Comparison of ENCODE assay signal across 9 cellular contexts in the genomic region with DNA sequence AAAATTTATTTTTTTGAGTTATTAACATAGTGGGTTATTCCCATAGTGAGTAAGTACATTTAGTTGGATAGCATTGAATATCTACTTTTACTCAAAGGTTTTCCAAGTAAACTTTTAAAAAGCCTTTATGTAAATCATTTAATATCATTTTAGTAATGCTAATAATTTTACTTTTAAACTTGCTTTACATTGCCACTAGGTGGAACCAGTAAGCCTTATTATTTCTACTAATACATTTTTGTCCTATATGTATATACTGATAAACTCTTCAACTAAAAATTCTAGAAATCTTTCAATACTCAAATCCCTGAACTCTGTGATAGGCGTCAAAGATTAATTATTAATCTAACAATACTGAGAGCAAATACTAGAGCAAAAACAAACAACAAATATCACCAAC.
DNase-seq lines count a peak whose midpoint lies in the region; ATAC-seq, FAIRE-seq and TF ChIP-seq lines count a peak whose summit lies in the region.
"Had no signal": no experiment of that assay in that cellular context is flagged by ENCODE, and none has a peak within 500 bp of the region (broad histone marks: within the 10 kb centered on the region; RNA-seq: fewer than 3 reads in every experiment).

No MANE protein-coding gene starts in this region.

- H3K4me3 ChIP-seq in BE2C (ENCODE audit: low read depth, low read length) (no peak overlapping the region), IMR-90 (ENCODE audit: insufficient read depth, low read depth, low read length) (no peak overlapping the region), keratinocyte (ENCODE audit: control insufficient read depth in 2 of 3, extremely low read depth in 1 of 3, insufficient read depth in 2 of 3, low read depth in 1 of 3, low read length in 3 of 3) (no peak overlapping the region)
- H3K4me3 ChIP-seq: SJSA1 had no signal

- no peak overlapping the region for H3K56ac ChIP-seq in IMR-90 (ENCODE audit: extremely low read depth, insufficient read depth, low read length)

- H4K5ac ChIP-seq in IMR-90 (ENCODE audit: low read depth, low read length), result no peak overlapping the region

- TF ChIP-seq POLR2A in IMR-90 (IDR thresholded peaks at IDR 0.05; ENCODE audit: low read depth, low read length), result no peak

- DNase-seq in BE2C, result no peak
- peak; percentile 60 for DNase-seq in IMR-90
- peak; percentile 2 to 42 for DNase-seq in SW 1271 (lab: John Stamatoyannopoulos, UW)
- no peak for DNase-seq in keratinocyte (ENCODE audit: low read depth, low spot score)
- no peak for DNase-seq in stimulated activated CD4-positive, alpha-beta T cell treated with anti-CD3 and anti-CD28 coated beads, Interleukin-12 subunit alpha, Interleukin-12 subunit beta, amount 100 ng/mL, for 4 hours
- no peak for DNase-seq in germinal center (ENCODE audit: low spot score)
- DNase-seq in kidney glomerular epithelial cell (lab: John Stamatoyannopoulos, UW), result no peak

- no peaks in the 10 kb centered on the region for H3K79me1 ChIP-seq in IMR-90 (ENCODE audit: low read depth in 1 of 2, low read length in 2 of 2)

- WGBS in IMR-90 (ENCODE audit: extremely low coverage in 2 of 2, insufficient read length in 1 of 2), 2 experiments, result no CpG with 5 or more reads among the region's 1 CpG

- in situ Hi-C loops in IMR-90 (cut with MboI; ENCODE audit: low sequenced_read_pairs), result no loop called here

- POLR2A ChIA-PET in IMR-90 (lab: Charles Lee; ENCODE audit: unreplicated experiment), result no interaction called here

- no peaks in the 10 kb centered on the region for H3K9me1 ChIP-seq in IMR-90 (ENCODE audit: insufficient read depth, low read length)
- no peaks in the 10 kb centered on the region for H3K9me1 ChIP-seq in keratinocyte (ENCODE audit: control insufficient read depth, extremely low read depth, insufficient read depth, low read length)

- no peak overlapping the region for H2BK20ac ChIP-seq in IMR-90 (ENCODE audit: low read depth, low read length)

- no peak overlapping the region for H3K18ac ChIP-seq in IMR-90 (ENCODE audit: low read depth, low read length)

- no peak overlapping the region; a peak in 1 of 4 replicates for H4K8ac ChIP-seq in IMR-90 (ENCODE audit: low read depth in 2 of 2, low read length in 2 of 2)

- intact Hi-C loops in IMR-90 (cut with micrococcal nuclease), result loop anchor here (10.0 kb wide), 4 partner anchors 310 to 1340 kb away; no protein-coding TSS in a partner anchor

- H3K4ac ChIP-seq in IMR-90 (ENCODE audit: low read depth, low read length), result no peak overlapping the region

- no TSS peak for BruUV-seq in IMR-90 (replicated peaks; lab: Mats Ljungman, UMichigan)

- no peak overlapping the region for H3K23ac ChIP-seq in IMR-90 (ENCODE audit: low read depth, low read length)

- no peak overlapping the region for H3K4me2 ChIP-seq in IMR-90 (ENCODE audit: low read depth, low read length)
- no peak overlapping the region for H3K4me2 ChIP-seq in keratinocyte (ENCODE audit: control insufficient read depth, extremely low read depth, insufficient read depth, low read depth, low read length)

- H4K20me1 ChIP-seq in IMR-90 (ENCODE audit: insufficient read depth, low read length) (no peaks in the 10 kb centered on the region), keratinocyte (ENCODE audit: control insufficient read depth, extremely low read depth, insufficient read depth, low read length) (no peaks in the 10 kb centered on the region)

- H3K14ac ChIP-seq in IMR-90 (replicated peaks; ENCODE audit: low read depth, low read length), result no peak overlapping the region

- no peak overlapping the region for H4K91ac ChIP-seq in IMR-90 (ENCODE audit: insufficient read depth, low read depth, low read length)

- H3K27ac ChIP-seq in IMR-90 (ENCODE audit: insufficient read depth, low read length) (no peak overlapping the region), keratinocyte (ENCODE audit: control insufficient read depth, insufficient read depth, low read length) (no peak overlapping the region)
- H3K27ac ChIP-seq: SJSA1 had no signal

- H3K9me3 ChIP-seq in BE2C (no peaks in the 10 kb centered on the region), IMR-90 (ENCODE audit: control insufficient read depth, insufficient read depth, low read length) (no peaks in the 10 kb centered on the region), keratinocyte (ENCODE audit: control insufficient read depth, low read depth, low read length) (no peaks in the 10 kb centered on the region)
- H3K9me3 ChIP-seq: SJSA1 had no signal

- CTCF ChIA-PET in IMR-90 (lab: Yijun Ruan, JAX), result no interaction called here

- peak; percentile 60 for TF ChIP-seq RAD21 in IMR-90 (IDR thresholded peaks at IDR 0.05; ENCODE audit: low read length)

- dilution Hi-C loops in IMR-90 (cut with HindIII; ENCODE audit: low sequenced_read_pairs, unreplicated experiment) (no loop called here), keratinocyte (cut with MboI; ENCODE audit: extremely low pct_ligation_motif_present, low sequenced_read_pairs) (no loop called here)

- no peak overlapping the region for H2BK5ac ChIP-seq in IMR-90 (ENCODE audit: low read depth, low read length, poor library complexity, severe bottlenecking)

- H3K27me3 ChIP-seq in BE2C (no peaks in the 10 kb centered on the region), IMR-90 (ENCODE audit: control insufficient read depth, insufficient read depth, low read length) (no peaks in the 10 kb centered on the region), keratinocyte (ENCODE audit: control insufficient read depth, extremely low read depth, insufficient read depth, low read length) (no peaks in the 10 kb centered on the region)
- H3K27me3 ChIP-seq: SJSA1 had no signal

- H2AK9ac ChIP-seq in IMR-90 (replicated peaks; ENCODE audit: low read depth, low read length, poor library complexity), result no peak overlapping the region

- H3K79me2 ChIP-seq in keratinocyte (ENCODE audit: control insufficient read depth, insufficient read depth, low read length), result no peaks in the 10 kb centered on the region

- TF ChIP-seq CTCF in BE2C (IDR thresholded peaks at IDR 0.05; ENCODE audit: low read depth, low read length), result peak; percentile 25; the same call in 1 of the 2 replicates
- peak; percentile 54 for TF ChIP-seq CTCF in IMR-90 (conservative IDR thresholded peaks at IDR 0.05; ENCODE audit: low read depth, low read length)
- peak in 2 of 3 experiments; percentile 5 to 13 for TF ChIP-seq CTCF in keratinocyte (optimal IDR thresholded peaks at IDR 0.05 in 1 of 3, IDR thresholded peaks at IDR 0.05 in 1 of 3, conservative IDR thresholded peaks at IDR 0.05 in 1 of 3; ENCODE audit: extremely low read depth in 1 of 3, insufficient read depth in 2 of 3, low read length in 3 of 3)

- no peak overlapping the region for H2AK5ac ChIP-seq in IMR-90 (ENCODE audit: low read depth, low read length)

- ATAC-seq in IMR-90 (ENCODE audit: low read depth) (peak; percentile 59; the same call in 1 of the 2 replicates), HG03097 (IDR thresholded peaks at IDR 0.05; ENCODE audit: low FRiP score, unreplicated experiment) (no peak)

- H2BK120ac ChIP-seq in IMR-90 (ENCODE audit: low read depth, low read length), result no peak overlapping the region

- H2AFZ ChIP-seq in IMR-90 (replicated peaks; ENCODE audit: low read length, poor library complexity) (no peak overlapping the region), keratinocyte (ENCODE audit: control insufficient read depth, low read length) (no peak overlapping the region)

- no peaks in the 10 kb centered on the region for H3K36me3 ChIP-seq in BE2C
- H3K36me3 ChIP-seq in IMR-90 (ENCODE audit: control insufficient read depth, insufficient read depth, low read length), result no peaks in the 10 kb centered on the region
- no peaks in the 10 kb centered on the region for H3K36me3 ChIP-seq in keratinocyte (ENCODE audit: control insufficient read depth in 2 of 2, extremely low read depth in 1 of 2, insufficient read depth in 2 of 2, low read length in 2 of 2)
- H3K36me3 ChIP-seq: SJSA1 had no signal

- H3K9ac ChIP-seq in IMR-90 (ENCODE audit: low read depth, low read length) (no peak overlapping the region), keratinocyte (ENCODE audit: control insufficient read depth, extremely low read depth, insufficient read depth, low read length) (no peak overlapping the region)

- no peak for FAIRE-seq in keratinocyte (lab: Jason Lieb, UNC)

- H3K4me1 ChIP-seq in BE2C (no peaks in the 10 kb centered on the region), IMR-90 (ENCODE audit: control insufficient read depth, insufficient read depth, low read length) (no peaks in the 10 kb centered on the region), keratinocyte (ENCODE audit: control insufficient read depth, extremely low read depth, insufficient read depth, low read length) (no peaks in the 10 kb centered on the region)
- H3K4me1 ChIP-seq: SJSA1 had no signal

- no peak overlapping the region for H2BK15ac ChIP-seq in IMR-90 (ENCODE audit: low read depth, low read length)

TF ChIP-seq in IMR-90, 13 proteins besides CTCF, POLR2A, EP300 and RAD21:
- TF ChIP-seq SMC3 (IDR thresholded peaks at IDR 0.05; ENCODE audit: low read depth, low read length) (peak; percentile 60), MXI1 (IDR thresholded peaks at IDR 0.05; ENCODE audit: borderline replicate concordance, low read depth, low read length) (no peak)

Comparison
In these comparisons a context has a peak if more than half of its experiments do, and no peak if none do; other contexts are left out.
1. DNase-seq: peak in IMR-90 (single experiment) and SW 1271 (2 of 2); none in BE2C (single experiment), keratinocyte (single experiment), stimulated activated CD4-positive, alpha-beta T cell treated with anti-CD3 and anti-CD28 coated beads, Interleukin-12 subunit alpha, Interleukin-12 subunit beta, amount 100 ng/mL, for 4 hours (single experiment), germinal center (single experiment) and kidney glomerular epithelial cell (single experiment).
2. Peak in every context shown above with its lines, with median percentiles within 50 percentile points of each other: CTCF ChIP-seq.